34 cellular contexts compared by ENCODE assay signal in genomic region chr12:94788298-94788697, GRCh38.
"Had no signal": no experiment of that assay in that cellular context is flagged by ENCODE, and none has a peak within 500 bp of the region (broad histone marks: within the 10 kb centered on the region; RNA-seq: fewer than 3 reads in every experiment).

No MANE protein-coding gene starts in this region.

- ATAC-seq: activated CD8-positive, alpha-beta T cell treated with anti-CD3 and anti-CD28 coated beads for 36 hours; activated naive CD4-positive, alpha-beta T cell treated with anti-CD3 and anti-CD28 coated beads, Interleukin-2, amount 50 U/mL, for 72 hours; activated T-cell treated with anti-CD3 and anti-CD28 coated beads, Interleukin-2, amount 50 U/mL, for 4 hours; activated T-cell treated with anti-CD3 and anti-CD28 coated beads, Interleukin-2, amount 50 U/mL, for 72 hours; activated T-helper 17 cell treated with anti-CD3 and anti-CD28 coated beads, Interleukin-2, amount 50 U/mL, for 72 hours; body of pancreas had no signal

- H3K9me3 ChIP-seq: adrenal gland, body of pancreas, breast epithelium had no signal

- DNase-seq: activated B cell treated with CpG ODN at 0.5 μM for 24 hours; activated CD4-positive, alpha-beta memory T cell treated with anti-CD3 and anti-CD28 coated beads for 36 hours; activated CD4-positive, alpha-beta T cell treated with anti-CD3 and anti-CD28 coated beads for 4 hours; activated CD4-positive, alpha-beta T cell treated with anti-CD3 and anti-CD28 coated beads, Interleukin-2, amount 10 ng/mL, durations not matched to agents 24 days and 14 days; activated CD4-positive, alpha-beta T cell treated with anti-CD3 and anti-CD28 coated beads, Interleukin-2, amount 50 U/mL, for 1 hour; activated CD4-positive, alpha-beta T cell treated with anti-CD3 and anti-CD28 coated beads, Interleukin-2, amount 50 U/mL, for 4 hours; activated CD4-positive, CD25-positive, alpha-beta regulatory T cell treated with anti-CD3 and anti-CD28 coated beads, Interleukin-2, amount 50 U/mL, for 72 hours; activated CD8-positive, alpha-beta memory T cell treated with anti-CD3 and anti-CD28 coated beads, Interleukin-2, amount 50 U/mL, for 4 hours; activated CD8-positive, alpha-beta T cell treated with anti-CD3 and anti-CD28 coated beads for 36 hours; activated effector memory CD4-positive, alpha-beta T cell treated with anti-CD3 and anti-CD28 coated beads, Interleukin-2, amount 50 U/mL, for 16 hours; activated gamma-delta T cell treated with Interleukin-2 at 50 U/mL for 16 hours; activated naive CD4-positive, alpha-beta T cell; activated naive CD4-positive, alpha-beta T cell treated with anti-CD3 and anti-CD28 coated beads for 36 hours; activated naive CD4-positive, alpha-beta T cell treated with anti-CD3 and anti-CD28 coated beads, Interleukin-2, amount 50 U/mL, for 16 hours; activated naive CD8-positive, alpha-beta T cell treated with anti-CD3 and anti-CD28 coated beads for 36 hours; activated T-cell treated with anti-CD3 and anti-CD28 coated beads for 4 hours; activated T-cell treated with anti-CD3 and anti-CD28 coated beads, Interleukin-2, amount 50 U/mL, for 1 hour; activated T-cell treated with anti-CD3 and anti-CD28 coated beads, Interleukin-2, amount 50 U/mL, for 4 hours; activated T-cell treated with anti-CD3 and anti-CD28 coated beads, Interleukin-2, amount 50 U/mL, for 72 hours; adrenal gland; amniotic stem cell; aorta; body of pancreas; brain microvascular endothelial cell; central memory CD4-positive, alpha-beta T cell; T-helper 1 cell; T-helper 2 cell; T-helper 9 cell; WERI-Rb-1 had no signal

- H3K36me3 ChIP-seq: adrenal gland, brain microvascular endothelial cell, breast epithelium, WERI-Rb-1 had no signal

- H3K4me1 ChIP-seq: body of pancreas, breast epithelium had no signal

- FAIRE-seq: astrocyte, TTC549 had no signal

- H3K4me3 ChIP-seq: adrenal gland, body of pancreas, breast epithelium had no signal

- H3K27me3 ChIP-seq: adrenal gland, body of pancreas, brain microvascular endothelial cell, breast epithelium had no signal

- H3K27ac ChIP-seq: adrenal gland, body of pancreas, brain microvascular endothelial cell, breast epithelium, WERI-Rb-1 had no signal
